16 cellular contexts compared by ENCODE assay signal in genomic region chr3:153219147-153219546, GRCh38. TPM values are rescaled to one million over a fixed set of nuclear protein-coding genes. Genes with fewer than 3 reads are reported as not detected.
DNase-seq lines count a peak whose midpoint lies in the region; ATAC-seq, FAIRE-seq and TF ChIP-seq lines count a peak whose summit lies in the region.
"Had no signal": no experiment of that assay in that cellular context is flagged by ENCODE, and none has a peak within 500 bp of the region (broad histone marks: within the 10 kb centered on the region; RNA-seq: fewer than 3 reads in every experiment).

No MANE protein-coding gene starts in this region.

- no peak overlapping the region for H3K4me2 ChIP-seq in mesenchymal stem cell (ENCODE audit: low read length, poor library complexity, severe bottlenecking)

- no peak for DNase-seq in CD14-positive monocyte (ENCODE audit: low spot score)
- DNase-seq in GM04503 (ENCODE audit: low read depth) = peak; percentile 25
- DNase-seq in bronchial epithelial cell (ENCODE audit: low read depth) = peak; percentile 67
- peak; percentile 53 for DNase-seq in mesenchymal stem cell
- DNase-seq in HAP-1 (ENCODE audit: low spot score in 2 of 2) = no peak
- DNase-seq in effector CD8-positive, alpha-beta T cell (lab: John Stamatoyannopoulos, UW) = no peak
- DNase-seq: activated naive CD4-positive, alpha-beta T cell treated with Interleukin-2 at 50 U/mL for 16 hours; effector memory CD4-positive, alpha-beta T cell; NCI-H1694; NCI-H510A; occipital lobe had no signal

- no peak overlapping the region for H3K4me3 Mint-ChIP-seq in CD14-positive monocyte
- H3K4me3 Mint-ChIP-seq: stimulated activated naive CD8-positive, alpha-beta T cell treated with anti-CD3 and anti-CD28 coated beads, Interleukin-15, Interleukin-2, amounts not matched to agents 100 ng/mL and 50 ng/mL, for 24 hours had no signal

- H3K36me3 Mint-ChIP-seq in CD14-positive monocyte = peaks cover 5 to 12% of the 10 kb centered on the region in 2 donors

- no peak overlapping the region for H4K91ac ChIP-seq in mesenchymal stem cell (ENCODE audit: low read length)

- TF ChIP-seq CTCF in CD14-positive monocyte (IDR thresholded peaks at IDR 0.05) (no peak), bronchial epithelial cell (IDR thresholded peaks at IDR 0.05; ENCODE audit: insufficient read depth, low read length, severe bottlenecking) (no peak)

- no peak for FAIRE-seq in bronchial epithelial cell (lab: Jason Lieb, UNC)

- H3K9me3 Mint-ChIP-seq in CD14-positive monocyte = peaks cover 0 to 4% (median 0%) of the 10 kb centered on the region in 7 donors

- no peak overlapping the region for H2BK15ac ChIP-seq in mesenchymal stem cell (ENCODE audit: low read depth, poor library complexity, severe bottlenecking)

- H2AFZ ChIP-seq in mesenchymal stem cell (ENCODE audit: low read depth, low read length) = no peak overlapping the region

- no peak for ATAC-seq in GM19351 (IDR thresholded peaks at IDR 0.05; ENCODE audit: unreplicated experiment)

- peak overlapping the region; percentile 82 to 99 (median 85) for H3K27ac Mint-ChIP-seq in CD14-positive monocyte

- H3K9me3 ChIP-seq in mesenchymal stem cell (ENCODE audit: control insufficient read depth, low read length) (no peaks in the 10 kb centered on the region), HAP-1 (no peaks in the 10 kb centered on the region)
- H3K9me3 ChIP-seq: vagina had no signal

- WGBS in mesenchymal stem cell = 77% methylated on average over 2 of the region's 2 CpGs

- H3K36me3 ChIP-seq in bronchial epithelial cell (ENCODE audit: control insufficient read depth, insufficient read depth, low read length) (no peaks in the 10 kb centered on the region), mesenchymal stem cell (ENCODE audit: control insufficient read depth in 1 of 2, insufficient read depth in 2 of 2, low read depth in 1 of 2, low read length in 2 of 2) (no peaks in the 10 kb centered on the region), HAP-1 (replicated peaks) (no peaks in the 10 kb centered on the region)
- H3K36me3 ChIP-seq: cardiac muscle cell, vagina had no signal

- H3K23ac ChIP-seq in mesenchymal stem cell (ENCODE audit: low read length in 2 of 2) = no peak overlapping the region

- no peak overlapping the region for H2BK120ac ChIP-seq in mesenchymal stem cell (ENCODE audit: low read depth, low read length)

- H3K4me3 ChIP-seq in bronchial epithelial cell (ENCODE audit: low read depth, low read length) (no peak overlapping the region), mesenchymal stem cell (ENCODE audit: insufficient read depth in 1 of 2, low read depth in 1 of 2, low read length in 2 of 2) (no peak overlapping the region), HAP-1 (no peak overlapping the region)
- H3K4me3 ChIP-seq: cardiac muscle cell, vagina had no signal

- no peak overlapping the region for H2BK5ac ChIP-seq in mesenchymal stem cell (ENCODE audit: low read depth, low read length, poor library complexity, severe bottlenecking)

- H3K4me1 ChIP-seq in mesenchymal stem cell (ENCODE audit: control insufficient read depth, insufficient read depth, low read depth, low read length) (peaks cover 3% of the 10 kb centered on the region), HAP-1 (no peaks in the 10 kb centered on the region)

- no peak overlapping the region for H3K9ac ChIP-seq in mesenchymal stem cell (ENCODE audit: low read length)

- no peak overlapping the region for H2BK12ac ChIP-seq in mesenchymal stem cell (ENCODE audit: low read length in 2 of 2)

- H3K27me3 Mint-ChIP-seq in CD14-positive monocyte (ENCODE audit: low read depth in 3 of 3) = peaks cover 0 to 2% (median 2%) of the 10 kb centered on the region in 3 donors
- H3K27me3 Mint-ChIP-seq: stimulated activated naive CD8-positive, alpha-beta T cell treated with anti-CD3 and anti-CD28 coated beads, Interleukin-15, Interleukin-2, amounts not matched to agents 100 ng/mL and 50 ng/mL, for 24 hours had no signal

- H3K14ac ChIP-seq in mesenchymal stem cell (ENCODE audit: low read length in 2 of 2) = no peak overlapping the region

- peaks cover 49% of the 10 kb centered on the region for H3K4me1 Mint-ChIP-seq in CD14-positive monocyte

- no peak overlapping the region for H3K27ac ChIP-seq in mesenchymal stem cell (ENCODE audit: low read length, poor library complexity, severe bottlenecking)
- H3K27ac ChIP-seq: C4-2B, cardiac muscle cell, vagina had no signal

- H2AK5ac ChIP-seq in mesenchymal stem cell (ENCODE audit: low read length, severe bottlenecking) = no peak overlapping the region

- no peak overlapping the region for H3K4ac ChIP-seq in mesenchymal stem cell (ENCODE audit: low read depth in 1 of 2, low read length in 2 of 2)

- intact Hi-C loops in CD14-positive monocyte (cut with micrococcal nuclease) = no loop called here

- H3K27me3 ChIP-seq in bronchial epithelial cell (ENCODE audit: control insufficient read depth, insufficient read depth, low read length) (no peaks in the 10 kb centered on the region), mesenchymal stem cell (ENCODE audit: control insufficient read depth in 1 of 2, insufficient read depth in 1 of 2, low read length in 2 of 2) (no peaks in the 10 kb centered on the region), HAP-1 (ENCODE audit: low read depth) (no peaks in the 10 kb centered on the region)
- H3K27me3 ChIP-seq: cardiac muscle cell, vagina had no signal

- no peaks in the 10 kb centered on the region for H3K79me1 ChIP-seq in mesenchymal stem cell (replicated peaks; ENCODE audit: low read length, poor library complexity, severe bottlenecking)

- no peak overlapping the region for H3K18ac ChIP-seq in mesenchymal stem cell (ENCODE audit: low read depth in 1 of 2, low read length in 2 of 2)

- in situ Hi-C loops in HAP-1 (cut with MboI; ENCODE audit: low sequenced_read_pairs) = no loop called here

- H4K8ac ChIP-seq in mesenchymal stem cell (ENCODE audit: low read length) = no peak overlapping the region

RNA-seq across cellular contexts. Expression of gene RAP2B, which starts 57.1 kb away (rescaled TPM):
- polyA plus RNA-seq in CD14-positive monocyte = 10 to 100 TPM; 24.7 to 35.5 TPM
- total RNA-seq in bronchial epithelial cell = 17.2 and 29.0 TPM in 2 replicates
- polyA plus RNA-seq in mesenchymal stem cell (2013, experiment 1 of 2) = 9.5 TPM
- 10.1 TPM for polyA plus RNA-seq in mesenchymal stem cell (2013, experiment 2 of 2)

Comparison
In these comparisons a context has a peak if more than half of its experiments do, and no peak if none do; other contexts are left out.
1. DNase-seq: peak in GM04503 (single experiment), bronchial epithelial cell (single experiment) and mesenchymal stem cell (single experiment); none in CD14-positive monocyte (single experiment), HAP-1 (0 of 2) and effector CD8-positive, alpha-beta T cell (single experiment).